Comparison of ENCODE assay signal across 1 cellular context in the genomic region with DNA sequence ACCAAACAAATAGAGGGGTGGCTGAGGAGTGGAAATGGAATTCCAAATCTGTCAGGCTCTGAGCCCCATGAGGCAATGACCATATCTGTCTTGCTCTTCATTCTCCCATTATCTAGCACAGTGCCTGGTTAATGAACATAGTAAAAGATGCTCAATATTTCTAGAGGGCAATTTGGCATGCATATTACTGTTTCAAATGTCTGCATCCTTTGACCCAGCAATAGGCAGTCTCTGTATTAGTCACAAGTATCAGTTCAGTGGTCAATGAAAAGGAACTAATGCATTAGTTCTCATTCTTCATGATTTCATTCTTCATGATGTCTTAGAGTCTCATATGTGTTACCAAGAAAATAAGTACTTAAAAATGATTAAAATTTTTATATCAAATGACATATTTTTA.
TF ChIP-seq lines count a peak whose summit lies in the region.

No MANE protein-coding gene starts in this region.

TF ChIP-seq in GM23338, 12 proteins besides CTCF, POLR2A, EP300 and RAD21 (continued from another document):
- TF ChIP-seq, protein P1, sequence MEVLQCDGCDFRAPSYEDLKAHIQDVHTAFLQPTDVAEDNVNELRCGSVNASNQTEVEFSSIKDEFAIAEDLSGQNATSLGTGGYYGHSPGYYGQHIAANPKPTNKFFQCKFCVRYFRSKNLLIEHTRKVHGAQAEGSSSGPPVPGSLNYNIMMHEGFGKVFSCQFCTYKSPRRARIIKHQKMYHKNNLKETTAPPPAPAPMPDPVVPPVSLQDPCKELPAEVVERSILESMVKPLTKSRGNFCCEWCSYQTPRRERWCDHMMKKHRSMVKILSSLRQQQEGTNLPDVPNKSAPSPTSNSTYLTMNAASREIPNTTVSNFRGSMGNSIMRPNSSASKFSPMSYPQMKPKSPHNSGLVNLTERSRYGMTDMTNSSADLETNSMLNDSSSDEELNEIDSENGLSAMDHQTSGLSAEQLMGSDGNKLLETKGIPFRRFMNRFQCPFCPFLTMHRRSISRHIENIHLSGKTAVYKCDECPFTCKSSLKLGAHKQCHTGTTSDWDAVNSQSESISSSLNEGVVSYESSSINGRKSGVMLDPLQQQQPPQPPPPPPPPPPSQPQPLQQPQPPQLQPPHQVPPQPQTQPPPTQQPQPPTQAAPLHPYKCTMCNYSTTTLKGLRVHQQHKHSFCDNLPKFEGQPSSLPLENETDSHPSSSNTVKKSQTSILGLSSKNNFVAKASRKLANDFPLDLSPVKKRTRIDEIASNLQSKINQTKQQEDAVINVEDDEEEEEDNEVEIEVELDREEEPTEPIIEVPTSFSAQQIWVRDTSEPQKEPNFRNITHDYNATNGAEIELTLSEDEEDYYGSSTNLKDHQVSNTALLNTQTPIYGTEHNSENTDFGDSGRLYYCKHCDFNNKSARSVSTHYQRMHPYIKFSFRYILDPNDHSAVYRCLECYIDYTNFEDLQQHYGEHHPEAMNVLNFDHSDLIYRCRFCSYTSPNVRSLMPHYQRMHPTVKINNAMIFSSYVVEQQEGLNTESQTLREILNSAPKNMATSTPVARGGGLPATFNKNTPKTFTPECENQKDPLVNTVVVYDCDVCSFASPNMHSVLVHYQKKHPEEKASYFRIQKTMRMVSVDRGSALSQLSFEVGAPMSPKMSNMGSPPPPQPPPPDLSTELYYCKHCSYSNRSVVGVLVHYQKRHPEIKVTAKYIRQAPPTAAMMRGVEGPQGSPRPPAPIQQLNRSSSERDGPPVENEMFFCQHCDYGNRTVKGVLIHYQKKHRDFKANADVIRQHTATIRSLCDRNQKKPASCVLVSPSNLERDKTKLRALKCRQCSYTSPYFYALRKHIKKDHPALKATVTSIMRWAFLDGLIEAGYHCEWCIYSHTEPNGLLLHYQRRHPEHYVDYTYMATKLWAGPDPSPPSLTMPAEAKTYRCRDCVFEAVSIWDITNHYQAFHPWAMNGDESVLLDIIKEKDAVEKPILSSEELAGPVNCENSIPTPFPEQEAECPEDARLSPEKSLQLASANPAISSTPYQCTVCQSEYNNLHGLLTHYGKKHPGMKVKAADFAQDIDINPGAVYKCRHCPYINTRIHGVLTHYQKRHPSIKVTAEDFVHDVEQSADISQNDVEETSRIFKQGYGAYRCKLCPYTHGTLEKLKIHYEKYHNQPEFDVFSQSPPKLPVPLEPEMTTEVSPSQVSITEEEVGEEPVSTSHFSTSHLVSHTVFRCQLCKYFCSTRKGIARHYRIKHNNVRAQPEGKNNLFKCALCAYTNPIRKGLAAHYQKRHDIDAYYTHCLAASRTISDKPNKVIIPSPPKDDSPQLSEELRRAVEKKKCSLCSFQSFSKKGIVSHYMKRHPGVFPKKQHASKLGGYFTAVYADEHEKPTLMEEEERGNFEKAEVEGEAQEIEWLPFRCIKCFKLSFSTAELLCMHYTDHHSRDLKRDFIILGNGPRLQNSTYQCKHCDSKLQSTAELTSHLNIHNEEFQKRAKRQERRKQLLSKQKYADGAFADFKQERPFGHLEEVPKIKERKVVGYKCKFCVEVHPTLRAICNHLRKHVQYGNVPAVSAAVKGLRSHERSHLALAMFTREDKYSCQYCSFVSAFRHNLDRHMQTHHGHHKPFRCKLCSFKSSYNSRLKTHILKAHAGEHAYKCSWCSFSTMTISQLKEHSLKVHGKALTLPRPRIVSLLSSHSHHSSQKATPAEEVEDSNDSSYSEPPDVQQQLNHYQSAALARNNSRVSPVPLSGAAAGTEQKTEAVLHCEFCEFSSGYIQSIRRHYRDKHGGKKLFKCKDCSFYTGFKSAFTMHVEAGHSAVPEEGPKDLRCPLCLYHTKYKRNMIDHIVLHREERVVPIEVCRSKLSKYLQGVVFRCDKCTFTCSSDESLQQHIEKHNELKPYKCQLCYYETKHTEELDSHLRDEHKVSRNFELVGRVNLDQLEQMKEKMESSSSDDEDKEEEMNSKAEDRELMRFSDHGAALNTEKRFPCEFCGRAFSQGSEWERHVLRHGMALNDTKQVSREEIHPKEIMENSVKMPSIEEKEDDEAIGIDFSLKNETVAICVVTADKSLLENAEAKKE (CRISPR knock-in tag; IDR thresholded peaks at IDR 0.05), result no peak
- no peak for TF ChIP-seq EZH2phosphoT487 (IDR thresholded peaks at IDR 0.05; ENCODE audit: unreplicated experiment)
TF ChIP-seq in GM23338: peak in this region for 0.
